Comparison of ENCODE assay signal across 14 cellular contexts in genomic region chr16:15976929-15977637, GRCh38. TPM values are rescaled to one million over a fixed set of nuclear protein-coding genes. Genes with fewer than 3 reads are reported as not detected.
DNase-seq lines count a peak whose midpoint lies in the region; ATAC-seq, FAIRE-seq and TF ChIP-seq lines count a peak whose summit lies in the region.
"Had no signal": no experiment of that assay in that cellular context is flagged by ENCODE, and none has a peak within 500 bp of the region (broad histone marks: within the 10 kb centered on the region; RNA-seq: fewer than 3 reads in every experiment).

No MANE protein-coding gene starts in this region.

- H3K27ac Mint-ChIP-seq in stimulated activated naive CD8-positive, alpha-beta T cell treated with anti-CD3 and anti-CD28 coated beads, Interleukin-15, Interleukin-2, amounts not matched to agents 100 ng/mL and 50 ng/mL, for 24 hours, result peak overlapping the region; percentile 45

- H3K9me3 ChIP-seq in prostate gland, result no peaks in the 10 kb centered on the region

- no peak for DNase-seq in stimulated activated naive CD8-positive, alpha-beta T cell treated with anti-CD3 and anti-CD28 coated beads, Interleukin-15, Interleukin-2, amounts not matched to agents 100 U/mL and 50 U/mL, for 24 hours
- DNase-seq in fibroblast of pulmonary artery (ENCODE audit: low read depth) (peak; percentile 91), prostate gland (ENCODE audit: low spot score) (no peak), occipital lobe (lab: John Stamatoyannopoulos, UW) (no peak), H54 (ENCODE audit: insufficient read length, low spot score) (no peak), G401 (ENCODE audit: low spot score) (no peak)
- DNase-seq: activated naive CD4-positive, alpha-beta T cell; left colon; NCI-H1694; stimulated activated naive CD8-positive, alpha-beta T cell treated with anti-CD3 and anti-CD28 coated beads, Interleukin-15, amount 100 ng/mL, for 72 hours had no signal

- no peaks in the 10 kb centered on the region for H3K27me3 ChIP-seq in prostate gland (replicated peaks; ENCODE audit: insufficient read depth)

- WGBS in prostate gland, result 76% methylated on average over 7 of the region's 7 CpGs

- no peak overlapping the region for H3K4me3 Mint-ChIP-seq in stimulated activated naive CD8-positive, alpha-beta T cell treated with anti-CD3 and anti-CD28 coated beads, Interleukin-15, Interleukin-2, amounts not matched to agents 100 ng/mL and 50 ng/mL, for 24 hours

- no peak for FAIRE-seq in H54 (lab: Jason Lieb, UNC)
- FAIRE-seq: endometrium, RCC 7860 had no signal

- in situ Hi-C loops in G401 (cut with HindIII; ENCODE audit: low sequenced_read_pairs), result loop anchor here (25.0 kb wide), 1 partner anchor 90 kb away; the partner anchor contains the start of gene CEP20

- intact Hi-C loops in prostate gland (cut with DNase I), result loop anchor here (5.0 kb wide), 1 partner anchor 45 kb away; no protein-coding TSS in a partner anchor

- no peak for ATAC-seq in stimulated activated naive CD8-positive, alpha-beta T cell treated with anti-CD3 and anti-CD28 coated beads, Interleukin-15, Interleukin-2, amounts not matched to agents 100 U/mL and 50 U/mL, for 24 hours
- ATAC-seq in GM18907 (IDR thresholded peaks at IDR 0.05; ENCODE audit: unreplicated experiment), result no peak
- ATAC-seq: left colon; stimulated activated naive CD8-positive, alpha-beta T cell treated with anti-CD3 and anti-CD28 coated beads, Interleukin-15, amount 100 ng/mL, for 72 hours had no signal

- TF ChIP-seq POLR2A in prostate gland (IDR thresholded peaks at IDR 0.05) (no peak), H54 (IDR thresholded peaks at IDR 0.05; ENCODE audit: low read depth, low read length) (no peak)

- peaks cover 38% of the 10 kb centered on the region for H3K9me3 Mint-ChIP-seq in stimulated activated naive CD8-positive, alpha-beta T cell treated with anti-CD3 and anti-CD28 coated beads, Interleukin-15, Interleukin-2, amounts not matched to agents 100 ng/mL and 50 ng/mL, for 24 hours

- TF ChIP-seq CTCF in fibroblast of pulmonary artery (IDR thresholded peaks at IDR 0.05; ENCODE audit: low read length, missing control alignments) (no peak), prostate gland (IDR thresholded peaks at IDR 0.05) (no peak)

- no peaks in the 10 kb centered on the region for H3K4me1 ChIP-seq in prostate gland (replicated peaks)

- peaks cover 35% of the 10 kb centered on the region for H3K4me1 Mint-ChIP-seq in stimulated activated naive CD8-positive, alpha-beta T cell treated with anti-CD3 and anti-CD28 coated beads, Interleukin-15, Interleukin-2, amounts not matched to agents 100 ng/mL and 50 ng/mL, for 24 hours (ENCODE audit: low read depth)

- no peaks in the 10 kb centered on the region for H3K36me3 ChIP-seq in prostate gland

- no peaks in the 10 kb centered on the region for H3K27me3 Mint-ChIP-seq in stimulated activated naive CD8-positive, alpha-beta T cell treated with anti-CD3 and anti-CD28 coated beads, Interleukin-15, Interleukin-2, amounts not matched to agents 100 ng/mL and 50 ng/mL, for 24 hours
- H3K27me3 Mint-ChIP-seq: stimulated activated naive CD8-positive, alpha-beta T cell treated with anti-CD3 and anti-CD28 coated beads, Interleukin-15, amount 100 ng/mL, for 72 hours had no signal

- no peak overlapping the region for H3K4me3 ChIP-seq in fibroblast of pulmonary artery (replicated peaks; ENCODE audit: low read depth, low read length)
- no peak overlapping the region for H3K4me3 ChIP-seq in prostate gland

- peaks cover 86% of the 10 kb centered on the region for H3K36me3 Mint-ChIP-seq in stimulated activated naive CD8-positive, alpha-beta T cell treated with anti-CD3 and anti-CD28 coated beads, Interleukin-15, Interleukin-2, amounts not matched to agents 100 ng/mL and 50 ng/mL, for 24 hours (ENCODE audit: low read depth)

- peak overlapping the region; percentile 38 to 71 for H3K27ac ChIP-seq in prostate gland

RNA-seq across cellular contexts. Expression of gene ABCC1, which starts 27.7 kb away (rescaled TPM):
- total RNA-seq in prostate gland (10 to 100 TPM; 33.4 to 87.7 TPM), occipital lobe (10.5 TPM)
- 22.4 and 26.4 TPM in 2 replicates for total RNA-seq in G401 (2014; rRNA removed; shearing (Covaris generic))
